ENCODE assay signal across 17 cellular contexts in genomic region chr6:134521116-134521501, GRCh38.
DNase-seq lines count a peak whose midpoint lies in the region; ATAC-seq lines count a peak whose summit lies in the region.
"Had no signal": no experiment of that assay in that cellular context is flagged by ENCODE, and none has a peak within 500 bp of the region (broad histone marks: within the 10 kb centered on the region; RNA-seq: fewer than 3 reads in every experiment).

No MANE protein-coding gene starts in this region.

- CTCF ChIA-PET in naive thymus-derived CD4-positive, alpha-beta T cell (lab: Charles Lee) = interaction anchor here (1.1 kb wide), 1 partner anchor 12 kb away, joined by 3 read pairs; no protein-coding TSS in a partner anchor

- H3K4me2 ChIP-seq in BLaER1 = peak overlapping the region; percentile 88
- H3K4me2 ChIP-seq: PC-9 had no signal

- H3K27ac ChIP-seq in BLaER1 = 0 out of 2 replicates have a peak overlapping the region, but pooled peaks have one; percentile 57
- H3K27ac ChIP-seq in naive thymus-derived CD4-positive, alpha-beta T cell (ENCODE audit: low read depth, low read length) = no peak overlapping the region
- H3K27ac ChIP-seq: coronary artery, PC-9, tibial artery had no signal

- intact Hi-C loops in naive thymus-derived CD4-positive, alpha-beta T cell (cut with micrococcal nuclease) = loop anchor here (5.0 to 10.0 kb wide), 3 partner anchors 114 to 274 kb away; no protein-coding TSS in a partner anchor

- ATAC-seq in T-helper 17 cell (no peak), HG03565 (IDR thresholded peaks at IDR 0.05; ENCODE audit: unreplicated experiment) (no peak), HG03342 (IDR thresholded peaks at IDR 0.05; ENCODE audit: unreplicated experiment) (no peak)
- no peak for ATAC-seq in naive thymus-derived CD4-positive, alpha-beta T cell

- H3K27me3 Mint-ChIP-seq in T-helper 17 cell = no peaks in the 10 kb centered on the region
- no peaks in the 10 kb centered on the region for H3K27me3 Mint-ChIP-seq in naive thymus-derived CD4-positive, alpha-beta T cell
- H3K27me3 Mint-ChIP-seq: activated T-cell treated with anti-CD3 and anti-CD28 coated beads, Interleukin-2, amount 50 U/mL, for 24 hours had no signal

- H3K4me1 Mint-ChIP-seq in T-helper 17 cell = peaks cover 14% of the 10 kb centered on the region
- H3K4me1 Mint-ChIP-seq in naive thymus-derived CD4-positive, alpha-beta T cell = peaks cover 27 to 67% (median 57%) of the 10 kb centered on the region in 7 donors

- peaks cover 56% of the 10 kb centered on the region for H3K4me1 ChIP-seq in BLaER1
- H3K4me1 ChIP-seq in naive thymus-derived CD4-positive, alpha-beta T cell (ENCODE audit: control insufficient read depth in 2 of 2, insufficient read depth in 2 of 2, low read length in 2 of 2) = peaks cover 0 to 36% of the 10 kb centered on the region in 2 donors

- H3K4me3 Mint-ChIP-seq in T-helper 17 cell = no peak overlapping the region
- peak overlapping the region in 6 of 10 donors; percentile 5 to 58 (median 42) for H3K4me3 Mint-ChIP-seq in naive thymus-derived CD4-positive, alpha-beta T cell
- H3K4me3 Mint-ChIP-seq: activated T-cell treated with anti-CD3 and anti-CD28 coated beads, Interleukin-2, amount 50 U/mL, for 24 hours had no signal

- H3K27me3 ChIP-seq in BLaER1 = no peaks in the 10 kb centered on the region
- H3K27me3 ChIP-seq in naive thymus-derived CD4-positive, alpha-beta T cell (ENCODE audit: control insufficient read depth in 2 of 2, insufficient read depth in 2 of 2, low read length in 2 of 2) = no peaks in the 10 kb centered on the region
- H3K27me3 ChIP-seq: tibial artery had no signal

- no peaks in the 10 kb centered on the region for H4K20me1 ChIP-seq in BLaER1

- POLR2A ChIA-PET in naive thymus-derived CD4-positive, alpha-beta T cell (lab: Charles Lee) = interaction anchor here (0.6 kb wide), 1 partner anchor 9 kb away, joined by 3 read pairs; no protein-coding TSS in a partner anchor

- DNase-seq in DMS53 treated with DMSO at 0.1 percent for 48 hours (lab: John Stamatoyannopoulos, UW; ENCODE audit: unreplicated experiment) = peak; percentile 51
- DNase-seq in T-helper 17 cell = no peak
- no peak for DNase-seq in naive thymus-derived CD4-positive, alpha-beta T cell
- no peak for DNase-seq in NCI-H1436 (lab: John Stamatoyannopoulos, UW)
- DNase-seq in iPS-NIHi7 (ENCODE audit: extremely low spot score) = no peak
- DNase-seq: activated T-cell treated with anti-CD3 and anti-CD28 coated beads, Interleukin-2, amount 50 U/mL, for 24 hours; aorta; MV-4-11; NCI-H446; PC-9; retina; stimulated activated CD4-positive, alpha-beta T cell treated with anti-CD3 and anti-CD28 coated beads, Interleukin-2, amount 100 ng/mL, for 24 hours; tibial artery had no signal

- no peak overlapping the region; the same call in 1 of the 2 replicates for H3K9ac ChIP-seq in BLaER1

- H3K27ac Mint-ChIP-seq in T-helper 17 cell = peak overlapping the region; percentile 83
- peak overlapping the region in 7 of 9 donors; percentile 35 to 91 (median 79) for H3K27ac Mint-ChIP-seq in naive thymus-derived CD4-positive, alpha-beta T cell
- H3K27ac Mint-ChIP-seq: activated T-cell treated with anti-CD3 and anti-CD28 coated beads, Interleukin-2, amount 50 U/mL, for 24 hours had no signal

- no peaks in the 10 kb centered on the region for H3K36me3 ChIP-seq in BLaER1
- H3K36me3 ChIP-seq in naive thymus-derived CD4-positive, alpha-beta T cell (ENCODE audit: control insufficient read depth in 2 of 3, insufficient read depth in 3 of 3, low read length in 3 of 3) = no peaks in the 10 kb centered on the region
- H3K36me3 ChIP-seq: tibial artery had no signal

- H3K9me3 ChIP-seq in BLaER1 (no peaks in the 10 kb centered on the region), T-helper 17 cell (ENCODE audit: control insufficient read depth, low read length, poor library complexity, severe bottlenecking) (no peaks in the 10 kb centered on the region)
- H3K9me3 ChIP-seq in naive thymus-derived CD4-positive, alpha-beta T cell (ENCODE audit: control insufficient read depth in 2 of 3, low read length in 3 of 3) = no peaks in the 10 kb centered on the region
- H3K9me3 ChIP-seq: tibial artery had no signal

- H3K9me3 Mint-ChIP-seq in naive thymus-derived CD4-positive, alpha-beta T cell = no peaks in the 10 kb centered on the region
- H3K9me3 Mint-ChIP-seq: activated T-cell treated with anti-CD3 and anti-CD28 coated beads, Interleukin-2, amount 50 U/mL, for 24 hours had no signal

- no peaks in the 10 kb centered on the region for H3K36me3 Mint-ChIP-seq in T-helper 17 cell (ENCODE audit: low read depth)
- peaks cover 0 to 6% (median 0%) of the 10 kb centered on the region in 5 donors for H3K36me3 Mint-ChIP-seq in naive thymus-derived CD4-positive, alpha-beta T cell

- H3K4me3 ChIP-seq in BLaER1 = no peak overlapping the region
- no peak overlapping the region for H3K4me3 ChIP-seq in naive thymus-derived CD4-positive, alpha-beta T cell (ENCODE audit: low read length)
- H3K4me3 ChIP-seq: coronary artery, PC-9, tibial artery had no signal
